34 cellular contexts compared by ENCODE assay signal in the genomic region with DNA sequence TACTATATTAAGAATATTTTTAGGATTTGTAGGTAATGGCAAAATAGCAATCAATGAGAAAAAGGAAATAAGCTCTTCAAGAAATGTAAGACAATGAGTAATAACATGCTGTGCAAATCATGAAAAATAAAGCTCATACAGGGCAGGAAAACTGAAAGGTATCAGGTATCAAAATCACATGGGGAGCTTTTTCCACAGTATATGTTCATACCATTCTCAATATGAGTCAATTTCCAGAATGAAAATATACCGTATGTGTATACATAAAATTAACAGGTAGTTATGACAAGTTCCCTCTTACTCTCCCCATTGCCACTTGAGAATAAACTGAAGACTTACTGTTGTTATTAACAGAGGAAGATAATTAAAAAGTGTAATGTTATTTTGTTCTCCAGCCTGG. TPM values are rescaled to one million over a fixed set of nuclear protein-coding genes. Genes with fewer than 3 reads are reported as not detected.
A peak's percentile ranks its signal among the peaks of the same experiment; 100 is the strongest.
DNase-seq lines count a peak whose midpoint lies in the region; ATAC-seq and TF ChIP-seq lines count a peak whose summit lies in the region.
"Had no signal": no experiment of that assay in that cellular context is flagged by ENCODE, and none has a peak within 500 bp of the region (broad histone marks: within the 10 kb centered on the region; RNA-seq: fewer than 3 reads in every experiment).

No MANE protein-coding gene starts in this region.

- no peaks in the 10 kb centered on the region for H3K27me3 Mint-ChIP-seq in activated naive CD4-positive, alpha-beta T cell treated with anti-CD3 and anti-CD28 coated beads, Interleukin-2, amount 10 ng/mL, durations not matched to agents 7 days and 5 days
- H3K27me3 Mint-ChIP-seq in chondrocyte (ENCODE audit: low read depth): no peaks in the 10 kb centered on the region
- H3K27me3 Mint-ChIP-seq: CD8-positive, alpha-beta memory T cell; naive thymus-derived CD8-positive, alpha-beta T cell had no signal

- DNase-seq in activated naive CD4-positive, alpha-beta T cell treated with anti-CD3 and anti-CD28 coated beads, Interleukin-2, amount 50 U/mL, for 72 hours (ENCODE audit: low spot score in 2 of 2): no peak
- no peak for DNase-seq in activated naive CD4-positive, alpha-beta T cell treated with anti-CD3 and anti-CD28 coated beads, Interleukin-2, amount 10 ng/mL, durations not matched to agents 7 days and 5 days
- DNase-seq in chondrocyte (ENCODE audit: low spot score) (no peak), glomerular visceral epithelial cell (ENCODE audit: extremely low spot score) (no peak), NCI-H128 (lab: John Stamatoyannopoulos, UW; ENCODE audit: unreplicated experiment) (no peak)
- DNase-seq: activated CD4-positive, alpha-beta memory T cell treated with anti-CD3 and anti-CD28 coated beads for 36 hours; amygdala; CD8-positive, alpha-beta memory T cell; EL; gastrocnemius medialis; HFFc6; naive thymus-derived CD8-positive, alpha-beta T cell; NCI-H1092; NCI-H1694 treated with DMSO at 0.1 percent for 48 hours; NCI-H2171 treated with DMSO at 0.1 percent for 48 hours; NCI-H526; SK-N-SH; stimulated activated CD4-positive, alpha-beta T cell treated with anti-CD3 and anti-CD28 coated beads, Interleukin-12 subunit alpha, Interleukin-12 subunit beta, amount 100 ng/mL, for 4 hours; stimulated activated CD4-positive, alpha-beta T cell treated with anti-CD3 and anti-CD28 coated beads, Interleukin-4, amount 100 ng/mL, for 1 hour; substantia nigra; trophoblast cell had no signal

- no peak overlapping the region for H3K4me3 Mint-ChIP-seq in activated naive CD4-positive, alpha-beta T cell treated with anti-CD3 and anti-CD28 coated beads, Interleukin-2, amount 10 ng/mL, durations not matched to agents 7 days and 5 days
- H3K4me3 Mint-ChIP-seq in chondrocyte (ENCODE audit: unreplicated experiment): no peak overlapping the region
- H3K4me3 Mint-ChIP-seq: activated CD4-positive, alpha-beta memory T cell treated with anti-CD3 and anti-CD28 coated beads for 36 hours; CD8-positive, alpha-beta memory T cell; HFFc6; naive thymus-derived CD8-positive, alpha-beta T cell; WTC11 had no signal

- H3K27ac Mint-ChIP-seq in activated naive CD4-positive, alpha-beta T cell treated with anti-CD3 and anti-CD28 coated beads, Interleukin-2, amount 50 U/mL, for 72 hours: peak overlapping the region in 1 of 2 donors; percentile 60
- H3K27ac Mint-ChIP-seq in activated naive CD4-positive, alpha-beta T cell treated with anti-CD3 and anti-CD28 coated beads, Interleukin-2, amount 10 ng/mL, durations not matched to agents 7 days and 5 days: no peak overlapping the region
- peak overlapping the region; percentile 14 for H3K27ac Mint-ChIP-seq in chondrocyte (ENCODE audit: unreplicated experiment)
- H3K27ac Mint-ChIP-seq: activated CD4-positive, alpha-beta memory T cell treated with anti-CD3 and anti-CD28 coated beads for 36 hours; HFFc6; WTC11 had no signal

- no peak for TF ChIP-seq CTCF in chondrocyte (IDR thresholded peaks at IDR 0.05)

- peaks cover 23% of the 10 kb centered on the region for H3K4me1 Mint-ChIP-seq in activated naive CD4-positive, alpha-beta T cell treated with anti-CD3 and anti-CD28 coated beads, Interleukin-2, amount 10 ng/mL, durations not matched to agents 7 days and 5 days
- peaks cover 4% of the 10 kb centered on the region for H3K4me1 Mint-ChIP-seq in chondrocyte (ENCODE audit: low read depth)

- CTCF ChIA-PET in activated naive CD4-positive, alpha-beta T cell treated with anti-CD3 and anti-CD28 coated beads, Interleukin-2, amount 10 ng/mL, durations not matched to agents 7 days and 5 days (lab: Charles Lee): interaction anchor here (1.2 kb wide), 1 partner anchor 41 kb away, joined by 3 read pairs; a partner anchor contains a TSS

- H3K9me3 Mint-ChIP-seq in activated naive CD4-positive, alpha-beta T cell treated with anti-CD3 and anti-CD28 coated beads, Interleukin-2, amount 50 U/mL, for 72 hours: no peaks in the 10 kb centered on the region
- H3K9me3 Mint-ChIP-seq in activated naive CD4-positive, alpha-beta T cell treated with anti-CD3 and anti-CD28 coated beads, Interleukin-2, amount 10 ng/mL, durations not matched to agents 7 days and 5 days: no peaks in the 10 kb centered on the region
- no peaks in the 10 kb centered on the region for H3K9me3 Mint-ChIP-seq in chondrocyte (ENCODE audit: low read depth)
- H3K9me3 Mint-ChIP-seq: activated CD4-positive, alpha-beta memory T cell treated with anti-CD3 and anti-CD28 coated beads for 36 hours; CD8-positive, alpha-beta memory T cell; HFFc6; naive thymus-derived CD8-positive, alpha-beta T cell; WTC11 had no signal

- peaks cover 7 to 32% of the 10 kb centered on the region in 2 donors for H3K36me3 Mint-ChIP-seq in activated naive CD4-positive, alpha-beta T cell treated with anti-CD3 and anti-CD28 coated beads, Interleukin-2, amount 50 U/mL, for 72 hours
- peaks cover 44% of the 10 kb centered on the region for H3K36me3 Mint-ChIP-seq in activated naive CD4-positive, alpha-beta T cell treated with anti-CD3 and anti-CD28 coated beads, Interleukin-2, amount 10 ng/mL, durations not matched to agents 7 days and 5 days
- peaks cover 24% of the 10 kb centered on the region for H3K36me3 Mint-ChIP-seq in chondrocyte (ENCODE audit: low read depth)

- ATAC-seq in activated naive CD4-positive, alpha-beta T cell treated with anti-CD3 and anti-CD28 coated beads, Interleukin-2, amount 50 U/mL, for 72 hours: peak; percentile 87 to 92
- ATAC-seq in HG02610 (IDR thresholded peaks at IDR 0.05; ENCODE audit: unreplicated experiment) (peak; percentile 46), GM21390 (IDR thresholded peaks at IDR 0.05; ENCODE audit: unreplicated experiment) (no peak)
- ATAC-seq: gastrocnemius medialis; naive thymus-derived CD8-positive, alpha-beta T cell; Right ventricle myocardium inferior; sciatic nerve; WTC11 had no signal

RNA-seq across cellular contexts. Expression of a gene that starts 35.9 kb away (rescaled TPM):
- not detected for total RNA-seq in activated naive CD4-positive, alpha-beta T cell treated with anti-CD3 and anti-CD28 coated beads, Interleukin-2, amount 50 U/mL, for 72 hours
- not detected in 3 replicates for total RNA-seq in chondrocyte
- total RNA-seq: activated CD4-positive, alpha-beta memory T cell treated with anti-CD3 and anti-CD28 coated beads for 36 hours; CD8-positive, alpha-beta memory T cell; cerebellum; endothelial cell of umbilical vein; gastrocnemius medialis; H1; hepatocyte; HFFc6; lung; mononuclear cell; naive thymus-derived CD8-positive, alpha-beta T cell; prostate gland; Right ventricle myocardium inferior; sciatic nerve; T-helper 1 cell treated with Interleukin-12 subunit alpha and Interleukin-12 subunit beta and Interleukin-4 antibody, amounts not matched to agents 30 ng/mL and 1 ng/mL, for 36 hours; WTC11 had no signal

RNA-seq across cellular contexts. Expression of a gene that starts 41.9 kb away (rescaled TPM):
- total RNA-seq in activated naive CD4-positive, alpha-beta T cell treated with anti-CD3 and anti-CD28 coated beads, Interleukin-2, amount 50 U/mL, for 72 hours: 10 to 100 TPM; 42.9 to 92.2 TPM
- total RNA-seq in chondrocyte: 32.9 to 52.7 TPM (median 45.9 TPM) in 3 replicates

RNA-seq across cellular contexts. Expression of a gene that starts 53.7 kb away (rescaled TPM):
- 1 to 10 TPM; 4.4 to 5.3 TPM for total RNA-seq in activated naive CD4-positive, alpha-beta T cell treated with anti-CD3 and anti-CD28 coated beads, Interleukin-2, amount 50 U/mL, for 72 hours
- 37.6 to 38.9 TPM (median 38.4 TPM) in 3 replicates for total RNA-seq in chondrocyte
